Comparison of ENCODE assay signal across 27 cellular contexts in genomic region chr1:162716123-162716522, GRCh38.
DNase-seq lines count a peak whose midpoint lies in the region; TF ChIP-seq lines count a peak whose summit lies in the region.
"Had no signal": no experiment of that assay in that cellular context is flagged by ENCODE, and none has a peak within 500 bp of the region (broad histone marks: within the 10 kb centered on the region; RNA-seq: fewer than 3 reads in every experiment).

No MANE protein-coding gene starts in this region.

- H3K4me3 ChIP-seq in muscle layer of colon (ENCODE audit: low read depth in 1 of 2, low read length in 2 of 2) (no peak overlapping the region), thyroid gland (replicated peaks in 1 of 3) (no peak overlapping the region)
- H3K4me3 ChIP-seq: SJCRH30, upper lobe of left lung had no signal

- TF ChIP-seq POLR2A in thyroid gland (IDR thresholded peaks at IDR 0.05), result no peak

- H3K9me3 ChIP-seq in muscle layer of colon (ENCODE audit: low read length) (no peaks in the 10 kb centered on the region), thyroid gland (no peaks in the 10 kb centered on the region)
- H3K9me3 ChIP-seq: SJCRH30, upper lobe of left lung had no signal

- no peak for TF ChIP-seq CTCF in thyroid gland (IDR thresholded peaks at IDR 0.05)

- H3K27me3 ChIP-seq in muscle layer of colon (ENCODE audit: control insufficient read depth in 1 of 2, insufficient read depth in 2 of 2, low read length in 2 of 2), result no peaks in the 10 kb centered on the region
- no peaks in the 10 kb centered on the region for H3K27me3 ChIP-seq in thyroid gland
- H3K27me3 ChIP-seq: SJCRH30, upper lobe of left lung had no signal

- H3K4me1 ChIP-seq in muscle layer of colon (ENCODE audit: insufficient read depth, low read length) (peaks cover 60% of the 10 kb centered on the region), thyroid gland (peaks cover 0 to 12% of the 10 kb centered on the region in 2 donors)
- H3K4me1 ChIP-seq: SJCRH30 had no signal

- H3K36me3 ChIP-seq in muscle layer of colon (ENCODE audit: insufficient read depth, low read length), result peaks cover 8% of the 10 kb centered on the region
- H3K36me3 ChIP-seq in thyroid gland, result no peaks in the 10 kb centered on the region
- H3K36me3 ChIP-seq: SJCRH30, upper lobe of left lung had no signal

- H3K9ac ChIP-seq in muscle layer of colon (ENCODE audit: low read length), result no peak overlapping the region

- peak; percentile 38 for DNase-seq in NCI-H2029 treated with DMSO at 0.1 percent for 48 hours (lab: John Stamatoyannopoulos, UW)
- DNase-seq in NCI-H2029 (lab: John Stamatoyannopoulos, UW), result no peak
- peak; percentile 12 for DNase-seq in glomerular visceral epithelial cell (ENCODE audit: extremely low spot score)
- DNase-seq in thyroid gland, result peak; percentile 69 to 72
- DNase-seq in NCI-H146 treated with DMSO at 0.1 percent for 48 hours (lab: John Stamatoyannopoulos, UW; ENCODE audit: unreplicated experiment), result no peak
- no peak for DNase-seq in NOMO-1 treated with DMSO at 0.1 percent for 48 hours (lab: John Stamatoyannopoulos, UW; ENCODE audit: unreplicated experiment)
- no peak for DNase-seq in activated gamma-delta T cell (lab: John Stamatoyannopoulos, UW)
- DNase-seq: activated CD4-positive, alpha-beta T cell treated with anti-CD3 and anti-CD28 coated beads for 36 hours; activated CD8-positive, alpha-beta memory T cell treated with anti-CD3 and anti-CD28 coated beads for 24 hours; activated naive CD4-positive, alpha-beta T cell; activated T-cell treated with anti-CD3 and anti-CD28 coated beads, Interleukin-2, amount 50 U/mL, for 4 hours; CD8-positive, alpha-beta T cell; endodermal cell; GDM1; KBM-7; kidney; MM.1S; NCI-H1436; NCI-H510A; retina; SJCRH30; stimulated activated CD4-positive, alpha-beta T cell treated with anti-CD3 and anti-CD28 coated beads, Interleukin-12 subunit alpha, Interleukin-12 subunit beta, amount 100 ng/mL, for 4 hours; stimulated activated CD4-positive, alpha-beta T cell treated with anti-CD3 and anti-CD28 coated beads, Interleukin-4, amount 100 ng/mL, for 24 hours; stimulated activated naive CD8-positive, alpha-beta T cell treated with anti-CD3 and anti-CD28 coated beads, Interleukin-15, Interleukin-2, amounts not matched to agents 100 U/mL and 50 U/mL, for 24 hours; upper lobe of left lung had no signal

- H3K27ac ChIP-seq in muscle layer of colon (ENCODE audit: low read depth, low read length), result peak overlapping the region; percentile 74
- H3K27ac ChIP-seq in thyroid gland, result no peak overlapping the region
- H3K27ac ChIP-seq: 22Rv1, SJCRH30, upper lobe of left lung had no signal

- intact Hi-C loops in thyroid gland (cut with DNase I), result no loop called here

- 25 to 28% methylated on average over 4 of the region's 4 CpGs for WGBS in thyroid gland, 2 donors

Comparison
In these comparisons a context has a peak if more than half of its experiments do, and no peak if none do; other contexts are left out.
1. DNase-seq: peak in NCI-H2029 treated with DMSO at 0.1 percent for 48 hours (single experiment), glomerular visceral epithelial cell (single experiment) and thyroid gland (2 of 2); none in NCI-H2029 (single experiment), NCI-H146 treated with DMSO at 0.1 percent for 48 hours (single experiment), NOMO-1 treated with DMSO at 0.1 percent for 48 hours (single experiment) and activated gamma-delta T cell (single experiment).